11 cellular contexts compared by ENCODE assay signal in the genomic region with DNA sequence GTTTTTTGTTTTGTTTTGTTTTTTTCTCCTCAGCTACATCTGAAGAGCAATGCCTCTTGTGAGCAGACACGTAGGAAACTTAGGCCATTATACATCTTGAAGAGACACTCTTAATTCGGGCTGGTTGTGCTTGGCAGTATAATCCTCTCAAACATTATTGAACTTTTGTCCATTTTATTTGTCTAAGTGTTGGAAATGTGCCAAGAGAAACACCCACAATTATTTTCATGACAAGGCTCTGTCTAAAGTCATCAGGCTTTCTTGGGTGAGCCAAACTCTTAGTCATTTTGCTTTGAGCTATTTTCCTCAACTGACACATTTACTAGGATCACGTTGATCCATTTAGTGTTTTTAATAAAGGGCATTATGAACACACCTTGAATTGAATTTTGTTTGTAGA. TPM values are rescaled to one million over a fixed set of nuclear protein-coding genes. Genes with fewer than 3 reads are reported as not detected.
DNase-seq lines count a peak whose midpoint lies in the region; ATAC-seq and TF ChIP-seq lines count a peak whose summit lies in the region.
"Had no signal": no experiment of that assay in that cellular context is flagged by ENCODE, and none has a peak within 500 bp of the region (broad histone marks: within the 10 kb centered on the region; RNA-seq: fewer than 3 reads in every experiment).

No MANE protein-coding gene starts in this region.

- intact Hi-C loops in HCT116 (cut with micrococcal nuclease) (loop anchor here (1.0 to 5.0 kb wide), 2 partner anchors 83 to 181 kb away; no protein-coding TSS in a partner anchor), prostate gland (cut with DNase I) (no loop called here)

- H3K4me1 ChIP-seq in HCT116 (ENCODE audit: control insufficient read depth in 1 of 2, insufficient read depth in 2 of 2, low read length in 2 of 2): peaks cover 0 to 8% of the 10 kb centered on the region in 2 experiments; a peak in 2 of 4 replicates
- no peaks in the 10 kb centered on the region for H3K4me1 ChIP-seq in prostate gland (replicated peaks)

- H3K4me3 ChIP-seq in HCT116 (replicated peaks in 1 of 2; ENCODE audit: low read depth in 1 of 2, low read length in 2 of 2) (no peak overlapping the region), prostate gland (no peak overlapping the region)
- H3K4me3 ChIP-seq: MG63 had no signal

- no TSS peak for BruUV-seq in HCT116 (replicated peaks; lab: Mats Ljungman, UMichigan)

- H3K27ac ChIP-seq in HCT116 (ENCODE audit: low read depth, low read length) (no peak overlapping the region), prostate gland (no peak overlapping the region)
- H3K27ac ChIP-seq: neutrophil had no signal

- H3K9ac ChIP-seq in HCT116 (ENCODE audit: low read length): no peak overlapping the region

- DNase-seq in HCT116 (ENCODE audit: low read depth, low spot score): no peak
- peak; percentile 73 for DNase-seq in NCI-H748 treated with DMSO at 0.1 percent for 48 hours (lab: John Stamatoyannopoulos, UW)
- peak; percentile 9 for DNase-seq in prostate gland (ENCODE audit: low spot score)
- DNase-seq in SIG-M5 treated with dmso at 0.1 percent for 504 hours (lab: John Stamatoyannopoulos, UW; ENCODE audit: unreplicated experiment): no peak
- DNase-seq in COLO668 (lab: John Stamatoyannopoulos, UW; ENCODE audit: unreplicated experiment): no peak
- DNase-seq in HK-2 (ENCODE audit: unreplicated experiment): no peak
- DNase-seq in SW 1271 (lab: John Stamatoyannopoulos, UW): no peak
- DNase-seq: activated T-cell treated with anti-CD3 and anti-CD28 coated beads, Interleukin-2, amount 50 U/mL, for 24 hours; MG63 had no signal

- WGBS in prostate gland: 21% methylated on average over 3 of the region's 3 CpGs

- H3K79me2 ChIP-seq in HCT116 (ENCODE audit: insufficient read depth, low read length): no peaks in the 10 kb centered on the region

- H3K9me3 ChIP-seq in HCT116 (ENCODE audit: control insufficient read depth in 1 of 2, insufficient read depth in 1 of 2, low read depth in 1 of 2, low read length in 2 of 2) (no peaks in the 10 kb centered on the region), prostate gland (no peaks in the 10 kb centered on the region)
- H3K9me3 ChIP-seq: MG63, neutrophil had no signal

- no peak; the same call in 1 of the 2 replicates for TF ChIP-seq RAD21 in HCT116 (IDR thresholded peaks at IDR 0.05; ENCODE audit: low read depth)

- H3K27me3 ChIP-seq in HCT116 (ENCODE audit: insufficient read depth, low read length) (no peaks in the 10 kb centered on the region), prostate gland (replicated peaks; ENCODE audit: insufficient read depth) (no peaks in the 10 kb centered on the region)
- H3K27me3 ChIP-seq: MG63, neutrophil had no signal

- no peaks in the 10 kb centered on the region for H3K36me3 ChIP-seq in HCT116 (ENCODE audit: control insufficient read depth in 1 of 2, insufficient read depth in 2 of 2, low read length in 2 of 2)
- no peaks in the 10 kb centered on the region for H3K36me3 ChIP-seq in prostate gland
- H3K36me3 ChIP-seq: MG63, neutrophil had no signal

- RAD21 ChIA-PET in HCT116 (lab: Charles Lee; ENCODE audit: low non-redundant PET in 1 of 2, low total read pairs in 2 of 2, uncharacterized antibody in 2 of 2, unreplicated experiment in 2 of 2): interaction anchor here in 1 of 2 experiments (0.8 kb wide), 1 partner anchor 84 kb away, joined by 3 read pairs; no protein-coding TSS in a partner anchor

- ATAC-seq in HCT116: no peak
- ATAC-seq in esophagus mucosa: peak; percentile 89

- TF ChIP-seq CTCF in HCT116 (IDR thresholded peaks at IDR 0.05 in 2 of 3, conservative IDR thresholded peaks at IDR 0.05 in 1 of 3; ENCODE audit: borderline replicate concordance in 1 of 3, insufficient read depth in 1 of 3, low read depth in 2 of 3, low read length in 2 of 3) (no peak), prostate gland (IDR thresholded peaks at IDR 0.05) (no peak)

- TF ChIP-seq POLR2A in HCT116 (IDR thresholded peaks at IDR 0.05; ENCODE audit: borderline replicate concordance, extremely low read depth, insufficient read depth, insufficient read length) (no peak), prostate gland (IDR thresholded peaks at IDR 0.05) (no peak)

- peak overlapping the region; percentile 30 for H2AFZ ChIP-seq in HCT116 (ENCODE audit: low read depth, low read length, poor library complexity, severe bottlenecking)

- H4K20me1 ChIP-seq in HCT116 (ENCODE audit: insufficient read depth): no peaks in the 10 kb centered on the region

- CTCF ChIA-PET in HCT116 (lab: Charles Lee): interaction anchor here (1.3 kb wide), 1 partner anchor 83 kb away, joined by 6 read pairs; no protein-coding TSS in a partner anchor

- 0 out of 2 replicates have a peak overlapping the region, but pooled peaks have one; percentile 1 for H3K4me2 ChIP-seq in HCT116 (ENCODE audit: low read length)

- no peaks in the 10 kb centered on the region for H3K9me2 ChIP-seq in HCT116 (ENCODE audit: insufficient read depth)

- POLR2A ChIA-PET in HCT116 (lab: Charles Lee): no interaction called here

TF ChIP-seq in HCT116, 20 proteins besides CTCF, POLR2A, EP300 and RAD21:
- TF ChIP-seq ZFX (IDR thresholded peaks at IDR 0.05): no peak
- no peak for TF ChIP-seq ELF1 (IDR thresholded peaks at IDR 0.05; ENCODE audit: borderline replicate concordance, low read depth)
- TF ChIP-seq, protein P1, sequence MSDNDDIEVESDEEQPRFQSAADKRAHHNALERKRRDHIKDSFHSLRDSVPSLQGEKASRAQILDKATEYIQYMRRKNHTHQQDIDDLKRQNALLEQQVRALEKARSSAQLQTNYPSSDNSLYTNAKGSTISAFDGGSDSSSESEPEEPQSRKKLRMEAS (IDR thresholded peaks at IDR 0.05): no peak
- peak; percentile 34; the same call in 1 of the 2 replicates for TF ChIP-seq CBX3 (IDR thresholded peaks at IDR 0.05; ENCODE audit: low read depth)
- TF ChIP-seq, protein P2, sequence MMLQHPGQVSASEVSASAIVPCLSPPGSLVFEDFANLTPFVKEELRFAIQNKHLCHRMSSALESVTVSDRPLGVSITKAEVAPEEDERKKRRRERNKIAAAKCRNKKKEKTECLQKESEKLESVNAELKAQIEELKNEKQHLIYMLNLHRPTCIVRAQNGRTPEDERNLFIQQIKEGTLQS (IDR thresholded peaks at IDR 0.05): no peak
- peak; percentile 29; the same call in 1 of the 2 replicates for TF ChIP-seq SP1 (IDR thresholded peaks at IDR 0.05; ENCODE audit: low read depth)
- no peak for TF ChIP-seq EZH2phosphoT487 (IDR thresholded peaks at IDR 0.05; ENCODE audit: borderline replicate concordance)
- TF ChIP-seq FOSL1 (IDR thresholded peaks at IDR 0.05; ENCODE audit: low read depth): peak; percentile 35; the same call in 1 of the 2 replicates
- no peak for TF ChIP-seq CEBPB (IDR thresholded peaks at IDR 0.05; ENCODE audit: low read depth)
- TF ChIP-seq JUND (IDR thresholded peaks at IDR 0.05): peak; percentile 58

RNA-seq across cellular contexts. Expression of a gene that starts 51.6 kb away (rescaled TPM):
- total RNA-seq in HCT116 (2021; ENCODE audit: unreplicated experiment) (not detected), esophagus mucosa (0.40 TPM), prostate gland (1 to 10 TPM; 3.0 to 3.1 TPM)
- not detected in 2 replicates for polyA plus RNA-seq in HCT116 (2012)

Comparison
In these comparisons a context has a peak if more than half of its experiments do, and no peak if none do; other contexts are left out.
1. DNase-seq: peak in NCI-H748 treated with DMSO at 0.1 percent for 48 hours (single experiment) and prostate gland (single experiment); none in HCT116 (single experiment), SIG-M5 treated with dmso at 0.1 percent for 504 hours (single experiment), COLO668 (single experiment), HK-2 (single experiment) and SW 1271 (0 of 2).